ENCODE assay signal across 20 cellular contexts in the genomic region with DNA sequence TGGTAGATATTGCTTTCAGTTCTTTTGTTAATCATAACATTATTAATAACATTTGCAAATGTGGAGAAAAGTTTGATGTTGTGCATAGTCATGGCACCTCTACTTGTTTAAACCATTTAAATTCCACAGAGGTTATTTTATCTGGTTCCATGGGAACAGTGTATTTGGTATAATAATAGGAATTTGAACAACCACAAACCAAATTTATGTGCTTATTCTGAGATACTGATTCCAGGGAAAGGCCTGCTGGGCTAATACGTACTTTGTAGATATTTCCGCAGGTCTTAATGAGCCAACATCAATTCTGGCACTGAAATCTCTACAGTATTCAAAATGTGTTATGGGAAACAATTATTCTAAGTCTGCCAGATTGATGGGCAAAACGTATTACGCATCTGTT.
"Had no signal": no experiment of that assay in that cellular context is flagged by ENCODE, and none has a peak within 500 bp of the region (broad histone marks: within the 10 kb centered on the region; RNA-seq: fewer than 3 reads in every experiment).

No MANE protein-coding gene starts in this region.

- H3K27me3 ChIP-seq: gastroesophageal sphincter, heart left ventricle, ovary, stomach, testis had no signal

- ATAC-seq: activated CD4-positive, CD25-positive, alpha-beta regulatory T cell treated with anti-CD3 and anti-CD28 coated beads, Interleukin-2, amount 50 U/mL, for 24 hours; activated CD8-positive, alpha-beta T cell treated with anti-CD3 and anti-CD28 coated beads, Interleukin-2, amount 10 ng/mL, durations not matched to agents 7 days and 5 days; gastroesophageal sphincter; heart left ventricle; mucosa of descending colon; naive thymus-derived CD8-positive, alpha-beta T cell; psoas muscle; right cardiac atrium had no signal

- H3K9me3 ChIP-seq: gastroesophageal sphincter, mucosa of descending colon, ovary, psoas muscle, stomach, testis had no signal

- DNase-seq: activated CD4-positive, alpha-beta T cell treated with anti-CD3 and anti-CD28 coated beads, Interleukin-2, amount 10 ng/mL, durations not matched to agents 7 days and 5 days; activated CD8-positive, alpha-beta T cell treated with anti-CD3 and anti-CD28 coated beads, Interleukin-2, amount 10 ng/mL, durations not matched to agents 7 days and 5 days; activated naive CD4-positive, alpha-beta T cell treated with anti-CD3 and anti-CD28 coated beads for 36 hours; activated T-cell treated with anti-CD3 and anti-CD28 coated beads, Interleukin-2, amount 50 U/mL, for 24 hours; anterior cingulate cortex; dermis blood vessel endothelial cell; effector memory CD4-positive, alpha-beta T cell; heart left ventricle; mucosa of descending colon; naive thymus-derived CD8-positive, alpha-beta T cell; ovary; psoas muscle; right cardiac atrium; small intestine; stimulated activated CD4-positive, alpha-beta T cell treated with anti-CD3 and anti-CD28 coated beads, Interleukin-15, amount 100 ng/mL, for 24 hours; stimulated activated CD4-positive, alpha-beta T cell treated with anti-CD3 and anti-CD28 coated beads, Interleukin-2, amount 100 ng/mL, for 48 hours; stomach; testis had no signal

- H3K4me3 ChIP-seq: gastroesophageal sphincter, heart left ventricle, mucosa of descending colon, ovary, psoas muscle, stomach, testis had no signal

- H3K27ac ChIP-seq: gastroesophageal sphincter, heart left ventricle, ovary, psoas muscle, stomach, testis had no signal

- H3K36me3 ChIP-seq: gastroesophageal sphincter, heart left ventricle, ovary, stomach had no signal

- H3K4me1 ChIP-seq: gastroesophageal sphincter, heart left ventricle, psoas muscle, stomach, testis had no signal
